In genomic region chr19:41581068-41581467, GRCh38 we compare ENCODE assay signal across 8 cellular contexts. TPM values are rescaled to one million over a fixed set of nuclear protein-coding genes. Genes with fewer than 3 reads are reported as not detected.
"Had no signal": no experiment of that assay in that cellular context is flagged by ENCODE, and none has a peak within 500 bp of the region (broad histone marks: within the 10 kb centered on the region; RNA-seq: fewer than 3 reads in every experiment).

No MANE protein-coding gene starts in this region.

RNA-seq across cellular contexts. Expression of gene CEACAM21, which starts 5.1 kb away (rescaled TPM):
- total RNA-seq: kidney epithelial cell, mammary epithelial cell, mesothelial cell of epicardium, myocyte had no signal
- polyA plus RNA-seq: keratinocyte, mammary epithelial cell had no signal

RNA-seq across cellular contexts. Expression of gene CEACAM4, which starts 45.8 kb away (rescaled TPM):
- total RNA-seq: kidney epithelial cell; lung microvascular endothelial cell; mammary epithelial cell; mesothelial cell of epicardium; myocyte; naive thymus-derived CD8-positive, alpha-beta T cell had no signal
- polyA plus RNA-seq: keratinocyte; mammary epithelial cell; naive thymus-derived CD4-positive, alpha-beta T cell; naive thymus-derived CD8-positive, alpha-beta T cell had no signal
